ENCODE assay signal across 14 cellular contexts in the genomic region with DNA sequence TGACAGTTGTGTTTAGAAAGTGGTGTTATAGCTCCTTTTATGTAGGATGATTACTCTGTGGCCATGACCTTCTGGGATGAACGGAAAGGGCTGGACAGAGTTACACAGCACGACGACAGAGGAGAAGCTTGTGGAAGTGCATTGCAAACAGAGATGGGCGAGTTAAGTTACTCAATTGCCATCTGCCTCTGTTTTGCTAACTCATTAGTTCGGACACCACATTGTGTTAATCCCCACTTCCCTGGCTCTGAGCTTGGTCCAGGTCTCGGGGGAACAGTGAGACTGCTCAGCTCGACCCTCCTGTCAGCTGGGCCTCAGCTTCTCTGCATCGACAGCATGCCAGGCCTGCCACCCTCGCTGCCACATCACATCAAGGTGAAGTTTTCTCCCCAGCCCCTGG.
DNase-seq lines count a peak whose midpoint lies in the region; ATAC-seq and TF ChIP-seq lines count a peak whose summit lies in the region.
"Had no signal": no experiment of that assay in that cellular context is flagged by ENCODE, and none has a peak within 500 bp of the region (broad histone marks: within the 10 kb centered on the region; RNA-seq: fewer than 3 reads in every experiment).

No MANE protein-coding gene starts in this region.

- no peak overlapping the region for H2AFZ ChIP-seq in SK-N-SH (ENCODE audit: low read depth)

- WGBS in esophagus, 2 donors, result 80 to 93% methylated on average over 9 of the region's 9 CpGs
- 94% methylated on average over 7 of the region's 9 CpGs for WGBS in SK-N-SH (ENCODE audit: low lambda C conversion rate)

- no peak overlapping the region for H3K9ac ChIP-seq in SK-N-SH

- POLR2A ChIA-PET in SK-N-SH (lab: Yijun Ruan, JAX), result no interaction called here

- no peaks in the 10 kb centered on the region for H3K36me3 ChIP-seq in esophagus (ENCODE audit: control insufficient read depth in 2 of 2, insufficient read depth in 2 of 2, low read length in 1 of 2)
- H3K36me3 ChIP-seq in muscle layer of duodenum (ENCODE audit: control insufficient read depth in 1 of 2, insufficient read depth in 2 of 2, low read length in 2 of 2), result no peaks in the 10 kb centered on the region
- no peaks in the 10 kb centered on the region for H3K36me3 ChIP-seq in thoracic aorta
- no peaks in the 10 kb centered on the region for H3K36me3 ChIP-seq in SK-N-SH (replicated peaks in 1 of 2; ENCODE audit: control insufficient read depth in 1 of 2, insufficient read depth in 2 of 2, low read length in 1 of 2)

- H3K4me3 ChIP-seq in esophagus (ENCODE audit: low read depth in 1 of 2, low read length in 2 of 2) (no peak overlapping the region), muscle layer of duodenum (ENCODE audit: low read depth in 1 of 2, low read length in 2 of 2) (no peak overlapping the region), thoracic aorta (no peak overlapping the region), SK-N-SH (ENCODE audit: low read depth in 2 of 2, low read length in 1 of 2) (no peak overlapping the region)

- peak overlapping the region; percentile 58 to 76 for H3K27ac ChIP-seq in esophagus (ENCODE audit: low read depth in 2 of 2, low read length in 1 of 2)
- H3K27ac ChIP-seq in muscle layer of duodenum (ENCODE audit: low read length), result peak overlapping the region; percentile 89
- H3K27ac ChIP-seq in thoracic aorta, result peak overlapping the region; percentile 60 to 74
- H3K27ac ChIP-seq in SK-N-SH (ENCODE audit: low read depth in 2 of 2, low read length in 1 of 2), result no peak overlapping the region

- no peak overlapping the region for H3K4me2 ChIP-seq in SK-N-SH

- CTCF ChIA-PET in SK-N-SH (lab: Yijun Ruan, JAX), result interaction anchor here (1.2 kb wide), 1 partner anchor 433 kb away, joined by 4 read pairs; no protein-coding TSS in a partner anchor

- no peaks in the 10 kb centered on the region for H3K9me2 ChIP-seq in SK-N-SH

- H3K9me3 ChIP-seq in esophagus (ENCODE audit: control insufficient read depth in 2 of 2, insufficient read depth in 1 of 2, low read depth in 1 of 2, low read length in 1 of 2), result no peaks in the 10 kb centered on the region
- no peaks in the 10 kb centered on the region for H3K9me3 ChIP-seq in muscle layer of duodenum (ENCODE audit: control insufficient read depth in 1 of 2, low read length in 2 of 2)
- no peaks in the 10 kb centered on the region for H3K9me3 ChIP-seq in thoracic aorta
- H3K9me3 ChIP-seq in SK-N-SH, result no peaks in the 10 kb centered on the region

- no peak for TF ChIP-seq EP300 in SK-N-SH (IDR thresholded peaks at IDR 0.05; ENCODE audit: borderline replicate concordance in 1 of 2, low read depth in 1 of 2, low read length in 1 of 2)

- H3F3A ChIP-seq in SK-N-SH (replicated peaks; ENCODE audit: insufficient read depth), result peaks cover 3% of the 10 kb centered on the region

- DNase-seq in NCI-H524 treated with DMSO at 0.1 percent for 48 hours (lab: John Stamatoyannopoulos, UW) (peak; percentile 99), thoracic aorta (ENCODE audit: low spot score) (no peak), SK-N-SH (no peak), D341Med (ENCODE audit: low spot score) (no peak), KG1 (lab: John Stamatoyannopoulos, UW) (no peak)
- DNase-seq: activated CD4-positive, alpha-beta memory T cell treated with anti-CD3 and anti-CD28 coated beads, Interleukin-2, amount 10 ng/mL, durations not matched to agents 7 days and 5 days; activated naive CD4-positive, alpha-beta T cell treated with anti-CD3 and anti-CD28 coated beads, Interleukin-2, amount 10 ng/mL, durations not matched to agents 7 days and 5 days; foreskin melanocyte; NCI-H187; stimulated activated CD4-positive, alpha-beta T cell treated with anti-CD3 and anti-CD28 coated beads, Interleukin-2, amount 100 ng/mL, for 48 hours; stimulated activated naive CD8-positive, alpha-beta T cell treated with anti-CD3 and anti-CD28 coated beads, Interleukin-15, Interleukin-2, amounts not matched to agents 100 U/mL and 50 U/mL, for 24 hours had no signal

- no peak for TF ChIP-seq RAD21 in SK-N-SH (IDR thresholded peaks at IDR 0.05; ENCODE audit: low read length)

- no peaks in the 10 kb centered on the region for H3K27me3 ChIP-seq in esophagus (ENCODE audit: control insufficient read depth in 1 of 2, insufficient read depth in 2 of 2, low read length in 2 of 2)
- H3K27me3 ChIP-seq in muscle layer of duodenum (ENCODE audit: low read depth, low read length), result no peaks in the 10 kb centered on the region
- no peaks in the 10 kb centered on the region for H3K27me3 ChIP-seq in thoracic aorta (replicated peaks; ENCODE audit: insufficient read depth)
- no peaks in the 10 kb centered on the region for H3K27me3 ChIP-seq in SK-N-SH (ENCODE audit: insufficient read depth)

- H3K79me2 ChIP-seq in SK-N-SH (ENCODE audit: insufficient read depth), result no peaks in the 10 kb centered on the region

- TF ChIP-seq CTCF in thoracic aorta (IDR thresholded peaks at IDR 0.05) (no peak), SK-N-SH (IDR thresholded peaks at IDR 0.05) (no peak)

- ATAC-seq in thoracic aorta (ENCODE audit: insufficient number of reproducible peaks, low FRiP score, low read depth) (no peak), GM18511 (IDR thresholded peaks at IDR 0.05; ENCODE audit: unreplicated experiment) (no peak)
- ATAC-seq: stimulated activated naive CD8-positive, alpha-beta T cell treated with anti-CD3 and anti-CD28 coated beads, Interleukin-15, Interleukin-2, amounts not matched to agents 100 U/mL and 50 U/mL, for 24 hours had no signal

- H3K4me1 ChIP-seq in esophagus (ENCODE audit: control insufficient read depth in 2 of 2, insufficient read depth in 2 of 2, low read length in 1 of 2) (peaks cover 0 to 2% of the 10 kb centered on the region in 2 donors), muscle layer of duodenum (ENCODE audit: control insufficient read depth in 1 of 2, insufficient read depth in 2 of 2, low read length in 2 of 2) (peaks cover 30 to 33% of the 10 kb centered on the region in 2 donors), thoracic aorta (ENCODE audit: control insufficient read depth in 1 of 2, low read depth in 2 of 2) (peaks cover 25 to 60% of the 10 kb centered on the region in 2 donors), SK-N-SH (ENCODE audit: control insufficient read depth in 1 of 2, insufficient read depth in 2 of 2, low read depth in 1 of 2, low read length in 1 of 2) (peaks cover 21 to 26% of the 10 kb centered on the region in 2 experiments; a peak in 3 of 4 replicates)

- no peaks in the 10 kb centered on the region for H4K20me1 ChIP-seq in SK-N-SH (ENCODE audit: insufficient read depth)

TF ChIP-seq in SK-N-SH, 30 proteins besides CTCF, POLR2A, EP300 and RAD21:
- TF ChIP-seq NFIC (IDR thresholded peaks at IDR 0.05; ENCODE audit: borderline replicate concordance) (no peak), RFX5 (IDR thresholded peaks at IDR 0.05; ENCODE audit: low read length) (no peak), POLR2AphosphoS5 (IDR thresholded peaks at IDR 0.05; ENCODE audit: low read depth, low read length) (no peak), GATA2 (CRISPR knock-in tag; IDR thresholded peaks at IDR 0.05) (no peak), JUND (IDR thresholded peaks at IDR 0.05) (no peak), FOXM1 (IDR thresholded peaks at IDR 0.05; ENCODE audit: low read depth) (no peak)
- TF ChIP-seq, protein P1, sequence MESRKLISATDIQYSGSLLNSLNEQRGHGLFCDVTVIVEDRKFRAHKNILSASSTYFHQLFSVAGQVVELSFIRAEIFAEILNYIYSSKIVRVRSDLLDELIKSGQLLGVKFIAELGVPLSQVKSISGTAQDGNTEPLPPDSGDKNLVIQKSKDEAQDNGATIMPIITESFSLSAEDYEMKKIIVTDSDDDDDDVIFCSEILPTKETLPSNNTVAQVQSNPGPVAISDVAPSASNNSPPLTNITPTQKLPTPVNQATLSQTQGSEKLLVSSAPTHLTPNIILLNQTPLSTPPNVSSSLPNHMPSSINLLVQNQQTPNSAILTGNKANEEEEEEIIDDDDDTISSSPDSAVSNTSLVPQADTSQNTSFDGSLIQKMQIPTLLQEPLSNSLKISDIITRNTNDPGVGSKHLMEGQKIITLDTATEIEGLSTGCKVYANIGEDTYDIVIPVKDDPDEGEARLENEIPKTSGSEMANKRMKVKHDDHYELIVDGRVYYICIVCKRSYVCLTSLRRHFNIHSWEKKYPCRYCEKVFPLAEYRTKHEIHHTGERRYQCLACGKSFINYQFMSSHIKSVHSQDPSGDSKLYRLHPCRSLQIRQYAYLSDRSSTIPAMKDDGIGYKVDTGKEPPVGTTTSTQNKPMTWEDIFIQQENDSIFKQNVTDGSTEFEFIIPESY (IDR thresholded peaks at IDR 0.05; ENCODE audit: borderline replicate concordance, low read depth), result no peak
TF ChIP-seq in SK-N-SH: peak in this region for 0.

Comparison
In these comparisons a context has a peak if more than half of its experiments do, and no peak if none do; other contexts are left out.
1. H3K27ac ChIP-seq: peak in esophagus (2 of 2), muscle layer of duodenum (single experiment) and thoracic aorta (2 of 2); none in SK-N-SH (0 of 2).